In genomic region chr9:36039121-36039520, GRCh38 we compare ENCODE assay signal across 22 cellular contexts. TPM values are rescaled to one million over a fixed set of nuclear protein-coding genes. Genes with fewer than 3 reads are reported as not detected.
DNase-seq lines count a peak whose midpoint lies in the region; ATAC-seq and TF ChIP-seq lines count a peak whose summit lies in the region.
"Had no signal": no experiment of that assay in that cellular context is flagged by ENCODE, and none has a peak within 500 bp of the region (broad histone marks: within the 10 kb centered on the region; RNA-seq: fewer than 3 reads in every experiment).

No MANE protein-coding gene starts in this region.

- H4K8ac ChIP-seq in mesenchymal stem cell (ENCODE audit: low read length) = no peak overlapping the region

- H2BK5ac ChIP-seq in mesenchymal stem cell (ENCODE audit: low read depth, low read length, poor library complexity, severe bottlenecking) = no peak overlapping the region

- H2BK12ac ChIP-seq in mesenchymal stem cell (ENCODE audit: low read length in 2 of 2) = no peak overlapping the region

- no peak overlapping the region for H3K14ac ChIP-seq in mesenchymal stem cell (ENCODE audit: low read length in 2 of 2)

- peak overlapping the region; percentile 85 for H3K4me3 ChIP-seq in adipocyte (ENCODE audit: low read length)
- H3K4me3 ChIP-seq in mesenchymal stem cell (ENCODE audit: insufficient read depth in 1 of 2, low read depth in 1 of 2, low read length in 2 of 2) = peak overlapping the region in 1 of 2 experiments; percentile 86
- H3K4me3 ChIP-seq in smooth muscle cell = peak overlapping the region; percentile 93
- H3K4me3 ChIP-seq: GM12878, thyroid gland had no signal

- ATAC-seq in HG03521 (IDR thresholded peaks at IDR 0.05; ENCODE audit: unreplicated experiment) = no peak
- ATAC-seq: GM12878 had no signal

- H3K9me3 ChIP-seq in adipocyte (ENCODE audit: control insufficient read depth, low read length) = no peaks in the 10 kb centered on the region
- H3K9me3 ChIP-seq in mesenchymal stem cell (ENCODE audit: control insufficient read depth, low read length) = no peaks in the 10 kb centered on the region
- H3K9me3 ChIP-seq in smooth muscle cell (replicated peaks; ENCODE audit: low read depth) = peaks cover 5% of the 10 kb centered on the region
- H3K9me3 ChIP-seq: BE2C, thyroid gland had no signal

- peaks cover 61% of the 10 kb centered on the region for H3K79me2 ChIP-seq in smooth muscle cell (ENCODE audit: low read depth)

- TF ChIP-seq CTCF in smooth muscle cell (IDR thresholded peaks at IDR 0.05; ENCODE audit: borderline replicate concordance, insufficient read depth, poor library complexity, severe bottlenecking) (no peak), GM10266 (IDR thresholded peaks at IDR 0.05; ENCODE audit: control insufficient read depth, insufficient read depth, low read depth, missing control alignments) (no peak)

- H3K36me3 ChIP-seq in adipocyte (ENCODE audit: control insufficient read depth, insufficient read depth, low read length, severe bottlenecking) (no peaks in the 10 kb centered on the region), mesenchymal stem cell (ENCODE audit: control insufficient read depth in 1 of 2, insufficient read depth in 2 of 2, low read depth in 1 of 2, low read length in 2 of 2) (no peaks in the 10 kb centered on the region), smooth muscle cell (ENCODE audit: low read depth) (no peaks in the 10 kb centered on the region)
- H3K36me3 ChIP-seq: thyroid gland had no signal

- WGBS in mesenchymal stem cell = no CpG with 5 or more reads among the region's 1 CpG
- WGBS in smooth muscle cell (ENCODE audit: low lambda C conversion rate) = 97% methylated on average over 1 of the region's 1 CpG

- no peak overlapping the region for H3K23ac ChIP-seq in mesenchymal stem cell (ENCODE audit: low read length in 2 of 2)

- H3K4me1 ChIP-seq in adipocyte (ENCODE audit: control insufficient read depth, insufficient read depth, low read length) = peaks cover 39% of the 10 kb centered on the region
- H3K4me1 ChIP-seq in mesenchymal stem cell (ENCODE audit: control insufficient read depth, insufficient read depth, low read depth, low read length) = peaks cover 6% of the 10 kb centered on the region
- peaks cover 19% of the 10 kb centered on the region for H3K4me1 ChIP-seq in smooth muscle cell (ENCODE audit: low read depth)
- H3K4me1 ChIP-seq: BE2C had no signal

- peak; percentile 58 for DNase-seq in COLO829 (ENCODE audit: low spot score)
- DNase-seq in adipocyte (ENCODE audit: low read depth) = peak; percentile 29
- DNase-seq in mesenchymal stem cell = no peak
- no peak for DNase-seq in smooth muscle cell (lab: John Stamatoyannopoulos, UW; ENCODE audit: unreplicated experiment)
- no peak for DNase-seq in NCI-H2029 (lab: John Stamatoyannopoulos, UW)
- DNase-seq in GM10266 (ENCODE audit: extremely low spot score) = no peak
- DNase-seq: activated CD4-positive, alpha-beta memory T cell treated with anti-CD3 and anti-CD28 coated beads, Interleukin-2, amount 10 ng/mL, durations not matched to agents 7 days and 5 days; activated naive CD4-positive, alpha-beta T cell; BE2C; DMS 273 treated with DMSO at 0.1 percent for 48 hours; GF-D8; H7; left cardiac atrium; MM.1S; NCI-H1436 treated with DMSO at 0.1 percent for 48 hours; NCI-H2171 treated with DMSO at 0.1 percent for 48 hours; nucleus accumbens; Right ventricle myocardium superior; T-helper 1 cell; thyroid gland had no signal

- H3K4me2 ChIP-seq in mesenchymal stem cell (ENCODE audit: low read length, poor library complexity, severe bottlenecking) (no peak overlapping the region), smooth muscle cell (peak overlapping the region; percentile 97)

- H2AK5ac ChIP-seq in mesenchymal stem cell (ENCODE audit: low read length, severe bottlenecking) = no peak overlapping the region

- H2BK15ac ChIP-seq in mesenchymal stem cell (ENCODE audit: low read depth, poor library complexity, severe bottlenecking) = no peak overlapping the region

- H3K79me1 ChIP-seq in mesenchymal stem cell (replicated peaks; ENCODE audit: low read length, poor library complexity, severe bottlenecking) = peaks cover 4% of the 10 kb centered on the region

- no peak overlapping the region for H3K4ac ChIP-seq in mesenchymal stem cell (ENCODE audit: low read depth in 1 of 2, low read length in 2 of 2)

- H3K9ac ChIP-seq in adipocyte (ENCODE audit: low read length) (peak overlapping the region; percentile 92), mesenchymal stem cell (ENCODE audit: low read length) (peak overlapping the region; percentile 97), smooth muscle cell (ENCODE audit: low read depth) (no peak overlapping the region)

- H3K27me3 ChIP-seq in adipocyte (replicated peaks; ENCODE audit: control insufficient read depth, insufficient read depth, low read length) (no peaks in the 10 kb centered on the region), mesenchymal stem cell (ENCODE audit: control insufficient read depth in 1 of 2, insufficient read depth in 1 of 2, low read length in 2 of 2) (no peaks in the 10 kb centered on the region), smooth muscle cell (ENCODE audit: low read depth) (no peaks in the 10 kb centered on the region)
- H3K27me3 ChIP-seq: BE2C, thyroid gland had no signal

- H4K20me1 ChIP-seq in smooth muscle cell (ENCODE audit: low read depth) = peaks cover 13% of the 10 kb centered on the region

- no peak overlapping the region for H3K18ac ChIP-seq in mesenchymal stem cell (ENCODE audit: low read depth in 1 of 2, low read length in 2 of 2)

- H4K91ac ChIP-seq in mesenchymal stem cell (ENCODE audit: low read length) = no peak overlapping the region

- no peak overlapping the region for H2BK120ac ChIP-seq in mesenchymal stem cell (ENCODE audit: low read depth, low read length)

- H3F3A ChIP-seq in smooth muscle cell (ENCODE audit: low read depth) = peaks cover 11% of the 10 kb centered on the region

- H3K27ac ChIP-seq in mesenchymal stem cell (ENCODE audit: low read length, poor library complexity, severe bottlenecking) (no peak overlapping the region), smooth muscle cell (ENCODE audit: low read depth) (peak overlapping the region; percentile 83)
- H3K27ac ChIP-seq: thyroid gland had no signal

- H2AFZ ChIP-seq in mesenchymal stem cell (ENCODE audit: low read depth, low read length) = no peak overlapping the region
- H2AFZ ChIP-seq in smooth muscle cell (ENCODE audit: low read depth) = no peak overlapping the region

RNA-seq across cellular contexts. Expression of gene RECK, which starts 2.4 kb away (rescaled TPM):
- 21.6 TPM for polyA plus RNA-seq in mesenchymal stem cell (2013, experiment 1 of 2)
- 22.2 TPM for polyA plus RNA-seq in mesenchymal stem cell (2013, experiment 2 of 2)
- 42.9 and 46.5 TPM in 2 replicates for total RNA-seq in smooth muscle cell
- polyA plus RNA-seq in smooth muscle cell = 36.5 and 50.0 TPM in 2 replicates

Comparison
In these comparisons a context has a peak if more than half of its experiments do, and no peak if none do; other contexts are left out.
1. DNase-seq: peak in COLO829 (single experiment) and adipocyte (single experiment); none in mesenchymal stem cell (single experiment), smooth muscle cell (single experiment), NCI-H2029 (single experiment) and GM10266 (single experiment).